34 cellular contexts compared by ENCODE assay signal in the genomic region with DNA sequence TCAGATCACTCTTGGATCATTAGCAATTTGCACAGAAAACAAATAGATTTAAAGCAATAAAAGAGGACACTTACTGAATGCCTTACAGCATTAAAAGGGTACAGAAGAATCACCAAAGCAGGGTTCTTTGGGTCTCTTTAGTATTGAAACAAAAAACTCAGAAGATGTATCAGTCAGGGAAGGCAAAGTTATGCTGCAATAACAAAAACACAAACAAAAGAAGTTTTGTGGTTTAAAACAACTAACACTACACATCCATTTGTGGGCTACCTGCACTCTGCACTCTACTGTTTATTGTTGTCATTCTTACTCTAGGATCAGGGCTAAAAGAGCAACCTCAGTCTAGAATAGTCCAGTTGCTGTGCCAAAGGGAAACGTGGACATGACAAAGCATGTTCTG.
"Had no signal": no experiment of that assay in that cellular context is flagged by ENCODE, and none has a peak within 500 bp of the region (broad histone marks: within the 10 kb centered on the region; RNA-seq: fewer than 3 reads in every experiment).

No MANE protein-coding gene starts in this region.

- H3K27me3 ChIP-seq: MG63 had no signal

- H3K9me3 ChIP-seq: MG63 had no signal

- H3K4me3 ChIP-seq: MG63 had no signal

- DNase-seq: Karpas-422, Kasumi-1, MG63, MM.1S, MV-4-11, NCI-H1048, NCI-H1092, NCI-H1092 treated with DMSO at 0.1 percent for 48 hours, NCI-H1105, NCI-H1105 treated with DMSO at 0.1 percent for 48 hours, NCI-H1417, NCI-H1417 treated with DMSO at 0.1 percent for 48 hours, NCI-H1436, NCI-H1436 treated with DMSO at 0.1 percent for 48 hours, NCI-H146, NCI-H1694, NCI-H1694 treated with DMSO at 0.1 percent for 48 hours, NCI-H187, NCI-H187 treated with DMSO at 0.1 percent for 48 hours, NCI-H1930, NCI-H2029, NCI-H2029 treated with DMSO at 0.1 percent for 48 hours, NCI-H2081, NCI-H2081 treated with DMSO at 0.1 percent for 48 hours, NCI-H2107, NCI-H2171, NCI-H2171 treated with DMSO at 0.1 percent for 48 hours, NCI-H2227 treated with DMSO at 0.1 percent for 48 hours, NCI-H226, NCI-H345, NCI-H446, NCI-H446 treated with DMSO at 0.1 percent for 48 hours, NCI-H510A, NCI-H510A treated with DMSO at 0.1 percent for 48 hours had no signal

- H3K36me3 ChIP-seq: MG63 had no signal
